Comparison of ENCODE assay signal across 11 cellular contexts in the genomic region with DNA sequence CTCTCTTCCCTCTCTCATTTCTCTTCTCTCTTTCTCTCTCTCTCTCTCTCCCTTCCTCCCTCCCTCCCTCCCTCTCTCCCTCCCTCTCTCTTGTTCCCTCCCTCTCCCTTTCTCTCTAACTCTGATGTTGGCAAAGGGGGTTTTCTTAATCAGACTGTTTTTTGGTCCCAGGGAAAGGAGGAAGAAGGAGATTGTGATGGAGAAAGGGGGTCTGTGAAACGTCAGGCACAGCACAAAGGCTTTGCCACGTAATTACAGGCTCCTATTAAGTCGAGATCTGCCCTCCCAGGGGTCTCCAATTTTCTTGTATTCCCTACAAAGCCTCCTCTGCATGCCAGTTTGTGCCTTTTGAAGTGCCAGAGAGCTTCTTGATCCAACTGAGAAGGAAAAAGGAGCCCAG. TPM values are rescaled to one million over a fixed set of nuclear protein-coding genes. Genes with fewer than 3 reads are reported as not detected.
DNase-seq lines count a peak whose midpoint lies in the region; TF ChIP-seq lines count a peak whose summit lies in the region.
"Had no signal": no experiment of that assay in that cellular context is flagged by ENCODE, and none has a peak within 500 bp of the region (broad histone marks: within the 10 kb centered on the region; RNA-seq: fewer than 3 reads in every experiment).

No MANE protein-coding gene starts in this region.

- H3F3A ChIP-seq in neural progenitor cell (ENCODE audit: low read depth), result peaks cover 39% of the 10 kb centered on the region

- peak overlapping the region; percentile 86 for H3K4me3 Mint-ChIP-seq in neural progenitor cell
- H3K4me3 Mint-ChIP-seq: activated naive CD8-positive, alpha-beta T cell treated with anti-CD3 and anti-CD28 coated beads for 36 hours had no signal

- H3K9ac ChIP-seq in neural progenitor cell, result no peak overlapping the region

- TF ChIP-seq CTCF in neural progenitor cell (IDR thresholded peaks at IDR 0.05), result no peak

- H3K27ac ChIP-seq in ACC112 (ENCODE audit: low read depth, low read length) (peak overlapping the region; percentile 87), neural progenitor cell (no peak overlapping the region)
- H3K27ac ChIP-seq: C4-2B had no signal

- peak; percentile 59 for DNase-seq in NCI-H446 treated with DMSO at 0.1 percent for 48 hours (lab: John Stamatoyannopoulos, UW)
- DNase-seq in fibroblast of peridontal ligament (ENCODE audit: extremely low read depth), result peak; percentile 88
- peak; percentile 75 for DNase-seq in neural progenitor cell (ENCODE audit: low spot score)
- no peak for DNase-seq in T1000 (lab: John Stamatoyannopoulos, UW)
- DNase-seq in middle frontal gyrus (ENCODE audit: extremely low spot score, low spot score), result no peak
- no peak for DNase-seq in T-helper 9 cell
- DNase-seq in SHP77 (lab: John Stamatoyannopoulos, UW), result no peak
- DNase-seq: activated naive CD8-positive, alpha-beta T cell treated with anti-CD3 and anti-CD28 coated beads for 36 hours; NK-92 treated with Interleukin-12 subunit alpha and Interleukin-12 subunit beta, amount 100 ng/mL, for 24 hours had no signal

- peaks cover 78% of the 10 kb centered on the region for H4K20me1 ChIP-seq in neural progenitor cell (ENCODE audit: low read depth)

- H3K36me3 ChIP-seq in ACC112 (ENCODE audit: insufficient read depth, low read length), result no peaks in the 10 kb centered on the region
- H3K36me3 ChIP-seq in neural progenitor cell, result no peaks in the 10 kb centered on the region

- H3K4me3 ChIP-seq in ACC112 (ENCODE audit: low read depth, low read length) (peak overlapping the region; percentile 87), neural progenitor cell (peak overlapping the region; percentile 30)

- H3K4me1 ChIP-seq in ACC112 (ENCODE audit: control insufficient read depth, insufficient read depth, low read length, unreplicated experiment) (peaks cover 14% of the 10 kb centered on the region), neural progenitor cell (peaks cover 41% of the 10 kb centered on the region)

- H3K4me1 Mint-ChIP-seq in neural progenitor cell, result peaks cover 41% of the 10 kb centered on the region

- H3K27me3 Mint-ChIP-seq in neural progenitor cell (ENCODE audit: insufficient read depth, low read depth), result peaks cover 75% of the 10 kb centered on the region

- H3K9me3 Mint-ChIP-seq in neural progenitor cell, result no peaks in the 10 kb centered on the region

- H3K4me2 ChIP-seq in neural progenitor cell, result peak overlapping the region; percentile 74

- no peaks in the 10 kb centered on the region for H3K9me3 ChIP-seq in neural progenitor cell (ENCODE audit: low read depth)

- H2AFZ ChIP-seq in ACC112 (ENCODE audit: low read length, unreplicated experiment) (peak overlapping the region; percentile 94), neural progenitor cell (replicated peaks) (no peak overlapping the region)

- H3K79me2 ChIP-seq in ACC112 (ENCODE audit: control insufficient read depth, insufficient read depth, low read length, unreplicated experiment) (peaks cover 53% of the 10 kb centered on the region), neural progenitor cell (ENCODE audit: low read depth) (no peaks in the 10 kb centered on the region)

- peaks cover 5% of the 10 kb centered on the region for H3K36me3 Mint-ChIP-seq in neural progenitor cell

- no peak overlapping the region for H3K27ac Mint-ChIP-seq in neural progenitor cell
- H3K27ac Mint-ChIP-seq: activated naive CD8-positive, alpha-beta T cell treated with anti-CD3 and anti-CD28 coated beads for 36 hours had no signal

- no peaks in the 10 kb centered on the region for H3K27me3 ChIP-seq in ACC112 (ENCODE audit: insufficient read depth, low read length)
- peaks cover 100% of the 10 kb centered on the region for H3K27me3 ChIP-seq in neural progenitor cell

RNA-seq across cellular contexts. Expression of a gene that starts 0.9 kb away (rescaled TPM):
- total RNA-seq in neural progenitor cell (ENCODE audit: low replicate concordance), result 0.09 and 0.19 TPM in 2 replicates
- total RNA-seq: activated naive CD8-positive, alpha-beta T cell treated with anti-CD3 and anti-CD28 coated beads for 36 hours had no signal

Comparison
In these comparisons a context has a peak if more than half of its experiments do, and no peak if none do; other contexts are left out.
1. DNase-seq: peak in NCI-H446 treated with DMSO at 0.1 percent for 48 hours (single experiment), fibroblast of peridontal ligament (single experiment) and neural progenitor cell (single experiment); none in T1000 (single experiment), middle frontal gyrus (single experiment), T-helper 9 cell (single experiment) and SHP77 (0 of 2).